Comparison of ENCODE assay signal across 1 cellular context in the genomic region with DNA sequence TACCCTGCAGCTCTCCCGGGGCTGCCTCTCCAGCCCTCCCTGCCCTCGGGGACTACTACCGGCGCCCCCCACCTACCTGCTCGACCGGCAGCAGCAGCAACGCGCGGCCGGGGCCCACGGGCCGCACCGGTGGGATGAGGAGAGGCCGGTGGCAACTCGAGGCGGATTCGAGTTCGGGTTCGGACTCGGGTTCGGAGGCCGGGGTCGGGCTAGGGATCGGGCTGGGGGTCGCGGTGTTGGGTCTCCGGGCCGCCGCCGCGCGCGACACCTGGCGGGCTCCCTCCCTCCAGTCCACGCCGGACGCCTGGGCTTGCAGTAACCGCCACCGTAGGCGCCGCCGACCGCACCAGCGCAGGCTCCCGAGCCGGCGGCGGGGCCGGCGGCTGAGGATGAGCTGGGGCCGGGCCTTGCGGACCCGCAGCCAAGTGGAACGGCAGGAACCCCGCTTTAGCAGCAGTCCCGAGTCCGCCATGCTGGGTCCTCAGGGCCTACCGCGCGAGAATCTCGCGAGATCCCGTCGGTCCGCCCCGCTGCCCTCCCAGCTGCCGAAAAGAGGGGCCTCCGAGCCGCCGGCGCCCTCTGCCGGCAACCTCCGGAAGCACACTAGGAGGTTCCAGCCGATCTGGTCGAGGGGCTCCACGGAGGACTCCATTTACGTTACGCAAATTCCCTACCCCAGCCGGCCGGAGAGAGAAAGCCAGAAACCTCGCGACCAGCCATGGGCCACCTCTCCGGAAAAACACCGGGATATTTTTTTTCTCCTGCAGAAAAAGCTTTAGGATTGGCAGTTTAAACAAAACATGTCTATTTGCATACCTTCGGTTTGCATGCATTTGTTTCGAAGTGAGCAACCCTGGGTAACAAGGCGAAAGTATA.
TF ChIP-seq lines count a peak whose summit lies in the region.

Gene NOL9, minus strand, starts transcription at position 483 of the 876 bp plus-strand sequence. Its CDS starts 11 bp downstream, at position 472.

TF ChIP-seq in HepG2, 621 proteins besides CTCF, POLR2A, EP300 and RAD21 (continued from another document and continues in another):
- no peak for TF ChIP-seq ZFAT (CRISPR knock-in tag; conservative IDR thresholded peaks at IDR 0.05)
- TF ChIP-seq ZNF10 (CRISPR knock-in tag; IDR thresholded peaks at IDR 0.05; ENCODE audit: borderline replicate concordance, low read depth) = no peak
- no peak for TF ChIP-seq MATR3 (CRISPR knock-in tag; IDR thresholded peaks at IDR 0.05)
- no peak for TF ChIP-seq SNAPC5 (CRISPR knock-in tag; IDR thresholded peaks at IDR 0.05; ENCODE audit: borderline replicate concordance)
- no peak for TF ChIP-seq JARID2 (CRISPR knock-in tag; IDR thresholded peaks at IDR 0.05; ENCODE audit: insufficient replicate concordance)
- TF ChIP-seq, protein P1, sequence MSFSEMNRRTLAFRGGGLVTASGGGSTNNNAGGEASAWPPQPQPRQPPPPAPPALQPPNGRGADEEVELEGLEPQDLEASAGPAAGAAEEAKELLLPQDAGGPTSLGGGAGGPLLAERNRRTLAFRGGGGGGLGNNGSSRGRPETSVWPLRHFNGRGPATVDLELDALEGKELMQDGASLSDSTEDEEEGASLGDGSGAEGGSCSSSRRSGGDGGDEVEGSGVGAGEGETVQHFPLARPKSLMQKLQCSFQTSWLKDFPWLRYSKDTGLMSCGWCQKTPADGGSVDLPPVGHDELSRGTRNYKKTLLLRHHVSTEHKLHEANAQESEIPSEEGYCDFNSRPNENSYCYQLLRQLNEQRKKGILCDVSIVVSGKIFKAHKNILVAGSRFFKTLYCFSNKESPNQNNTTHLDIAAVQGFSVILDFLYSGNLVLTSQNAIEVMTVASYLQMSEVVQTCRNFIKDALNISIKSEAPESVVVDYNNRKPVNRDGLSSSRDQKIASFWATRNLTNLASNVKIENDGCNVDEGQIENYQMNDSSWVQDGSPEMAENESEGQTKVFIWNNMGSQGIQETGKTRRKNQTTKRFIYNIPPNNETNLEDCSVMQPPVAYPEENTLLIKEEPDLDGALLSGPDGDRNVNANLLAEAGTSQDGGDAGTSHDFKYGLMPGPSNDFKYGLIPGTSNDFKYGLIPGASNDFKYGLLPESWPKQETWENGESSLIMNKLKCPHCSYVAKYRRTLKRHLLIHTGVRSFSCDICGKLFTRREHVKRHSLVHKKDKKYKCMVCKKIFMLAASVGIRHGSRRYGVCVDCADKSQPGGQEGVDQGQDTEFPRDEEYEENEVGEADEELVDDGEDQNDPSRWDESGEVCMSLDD (CRISPR knock-in tag; IDR thresholded peaks at IDR 0.05; ENCODE audit: borderline replicate concordance) = 0 out of 2 replicates have a peak, but pooled peaks have one; percentile 61
- peak; percentile 60; the same call in 1 of the 2 replicates for TF ChIP-seq CBX5 (CRISPR knock-in tag; IDR thresholded peaks at IDR 0.05; ENCODE audit: borderline replicate concordance)
- no peak for TF ChIP-seq SIX4 (CRISPR knock-in tag; IDR thresholded peaks at IDR 0.05)
- TF ChIP-seq ZNF777 (CRISPR knock-in tag; IDR thresholded peaks at IDR 0.05) = peak; percentile 77
- TF ChIP-seq ELF1 (CRISPR knock-in tag; IDR thresholded peaks at IDR 0.05) = peak; percentile 70
- TF ChIP-seq ATRX (CRISPR knock-in tag; IDR thresholded peaks at IDR 0.05; ENCODE audit: borderline replicate concordance) = no peak
- TF ChIP-seq, protein P2, sequence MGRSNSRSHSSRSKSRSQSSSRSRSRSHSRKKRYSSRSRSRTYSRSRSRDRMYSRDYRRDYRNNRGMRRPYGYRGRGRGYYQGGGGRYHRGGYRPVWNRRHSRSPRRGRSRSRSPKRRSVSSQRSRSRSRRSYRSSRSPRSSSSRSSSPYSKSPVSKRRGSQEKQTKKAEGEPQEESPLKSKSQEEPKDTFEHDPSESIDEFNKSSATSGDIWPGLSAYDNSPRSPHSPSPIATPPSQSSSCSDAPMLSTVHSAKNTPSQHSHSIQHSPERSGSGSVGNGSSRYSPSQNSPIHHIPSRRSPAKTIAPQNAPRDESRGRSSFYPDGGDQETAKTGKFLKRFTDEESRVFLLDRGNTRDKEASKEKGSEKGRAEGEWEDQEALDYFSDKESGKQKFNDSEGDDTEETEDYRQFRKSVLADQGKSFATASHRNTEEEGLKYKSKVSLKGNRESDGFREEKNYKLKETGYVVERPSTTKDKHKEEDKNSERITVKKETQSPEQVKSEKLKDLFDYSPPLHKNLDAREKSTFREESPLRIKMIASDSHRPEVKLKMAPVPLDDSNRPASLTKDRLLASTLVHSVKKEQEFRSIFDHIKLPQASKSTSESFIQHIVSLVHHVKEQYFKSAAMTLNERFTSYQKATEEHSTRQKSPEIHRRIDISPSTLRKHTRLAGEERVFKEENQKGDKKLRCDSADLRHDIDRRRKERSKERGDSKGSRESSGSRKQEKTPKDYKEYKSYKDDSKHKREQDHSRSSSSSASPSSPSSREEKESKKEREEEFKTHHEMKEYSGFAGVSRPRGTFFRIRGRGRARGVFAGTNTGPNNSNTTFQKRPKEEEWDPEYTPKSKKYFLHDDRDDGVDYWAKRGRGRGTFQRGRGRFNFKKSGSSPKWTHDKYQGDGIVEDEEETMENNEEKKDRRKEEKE (IDR thresholded peaks at IDR 0.05) = no peak
- TF ChIP-seq, protein P3, sequence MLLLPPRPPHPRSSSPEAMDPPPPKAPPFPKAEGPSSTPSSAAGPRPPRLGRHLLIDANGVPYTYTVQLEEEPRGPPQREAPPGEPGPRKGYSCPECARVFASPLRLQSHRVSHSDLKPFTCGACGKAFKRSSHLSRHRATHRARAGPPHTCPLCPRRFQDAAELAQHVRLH (CRISPR knock-in tag; IDR thresholded peaks at IDR 0.05; ENCODE audit: borderline replicate concordance, low read depth) = peak; percentile 85; the same call in 1 of the 2 replicates
- TF ChIP-seq ZZZ3 (CRISPR knock-in tag; IDR thresholded peaks at IDR 0.05; ENCODE audit: borderline replicate concordance) = peak; percentile 90
- peak; percentile 87 for TF ChIP-seq ASH2L (IDR thresholded peaks at IDR 0.05; ENCODE audit: insufficient read length, low read depth, low read length)
- no peak for TF ChIP-seq AGO1 (IDR thresholded peaks at IDR 0.05; ENCODE audit: low read depth, low read length, poor library complexity, severe bottlenecking)
- TF ChIP-seq FOXK1 (CRISPR knock-in tag; IDR thresholded peaks at IDR 0.05; ENCODE audit: borderline replicate concordance, low read depth) = peak; percentile 48; the same call in 1 of the 2 replicates
- peak; percentile 84 for TF ChIP-seq ZNF776 (CRISPR knock-in tag; IDR thresholded peaks at IDR 0.05)
- TF ChIP-seq AGO2 (optimal IDR thresholded peaks at IDR 0.05; ENCODE audit: low read depth, low read length) = peak; percentile 67
- TF ChIP-seq MAFK (conservative IDR thresholded peaks at IDR 0.05 in 1 of 2, IDR thresholded peaks at IDR 0.05 in 1 of 2; ENCODE audit: low read length in 2 of 2) = no peak
- peak; percentile 88 for TF ChIP-seq GABPB1 (CRISPR knock-in tag; IDR thresholded peaks at IDR 0.05)
- peak; percentile 92 for TF ChIP-seq TAF1 (CRISPR knock-in tag; IDR thresholded peaks at IDR 0.05)
- TF ChIP-seq MED13 (CRISPR knock-in tag; IDR thresholded peaks at IDR 0.05) = no peak
- peak; percentile 92; the same call in 1 of the 2 replicates for TF ChIP-seq MAF1 (CRISPR knock-in tag; IDR thresholded peaks at IDR 0.05; ENCODE audit: borderline replicate concordance)
- no peak for TF ChIP-seq GRHL1 (CRISPR knock-in tag; conservative IDR thresholded peaks at IDR 0.05)
- 0 out of 2 replicates have a peak, but pooled peaks have one; percentile 24 for TF ChIP-seq NRL (CRISPR knock-in tag; IDR thresholded peaks at IDR 0.05; ENCODE audit: borderline replicate concordance)
- 0 out of 2 replicates have a peak, but pooled peaks have one; percentile 34 for TF ChIP-seq ZNF234 (CRISPR knock-in tag; conservative IDR thresholded peaks at IDR 0.05)
- peak; percentile 46; the same call in 1 of the 2 replicates for TF ChIP-seq ETV5 (CRISPR knock-in tag; IDR thresholded peaks at IDR 0.05; ENCODE audit: borderline replicate concordance)
- TF ChIP-seq SMYD3 (CRISPR knock-in tag; IDR thresholded peaks at IDR 0.05) = no peak
- peak; percentile 65; the same call in 1 of the 2 replicates for TF ChIP-seq MEIS2 (CRISPR knock-in tag; IDR thresholded peaks at IDR 0.05)
- TF ChIP-seq PHF20 (CRISPR knock-in tag; IDR thresholded peaks at IDR 0.05) = peak; percentile 85
- TF ChIP-seq ZNF335 (CRISPR knock-in tag; IDR thresholded peaks at IDR 0.05) = peak; percentile 96
- TF ChIP-seq TP53 (CRISPR knock-in tag; conservative IDR thresholded peaks at IDR 0.05) = peak; percentile 69; the same call in 1 of the 2 replicates
- TF ChIP-seq ETV6 (CRISPR knock-in tag; conservative IDR thresholded peaks at IDR 0.05) = peak; percentile 67; the same call in 1 of the 2 replicates
- TF ChIP-seq, protein P4, sequence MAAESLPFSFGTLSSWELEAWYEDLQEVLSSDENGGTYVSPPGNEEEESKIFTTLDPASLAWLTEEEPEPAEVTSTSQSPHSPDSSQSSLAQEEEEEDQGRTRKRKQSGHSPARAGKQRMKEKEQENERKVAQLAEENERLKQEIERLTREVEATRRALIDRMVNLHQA (CRISPR knock-in tag; IDR thresholded peaks at IDR 0.05) = no peak
- peak; percentile 88 to 89; a peak in 3 of 4 replicates for TF ChIP-seq HMGXB4 (CRISPR knock-in tag; IDR thresholded peaks at IDR 0.05; ENCODE audit: borderline replicate concordance in 1 of 2, low read depth in 1 of 2)
- peak; percentile 95 for TF ChIP-seq ZFX (CRISPR knock-in tag; IDR thresholded peaks at IDR 0.05; ENCODE audit: low read depth)
- TF ChIP-seq, protein P5, sequence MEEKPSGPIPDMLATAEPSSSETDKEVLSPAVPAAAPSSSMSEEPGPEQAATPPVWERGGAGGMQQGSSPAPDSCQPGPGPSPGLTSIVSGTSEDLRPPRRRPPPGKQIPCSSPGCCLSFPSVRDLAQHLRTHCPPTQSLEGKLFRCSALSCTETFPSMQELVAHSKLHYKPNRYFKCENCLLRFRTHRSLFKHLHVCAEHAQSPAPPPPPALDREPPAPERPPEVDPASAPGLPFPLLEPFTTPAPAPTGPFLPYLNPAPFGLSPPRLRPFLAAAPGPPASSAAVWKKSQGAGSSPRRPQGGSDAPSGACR (CRISPR knock-in tag; IDR thresholded peaks at IDR 0.05) = 0 out of 2 replicates have a peak, but pooled peaks have one; percentile 68
- TF ChIP-seq, protein P6, sequence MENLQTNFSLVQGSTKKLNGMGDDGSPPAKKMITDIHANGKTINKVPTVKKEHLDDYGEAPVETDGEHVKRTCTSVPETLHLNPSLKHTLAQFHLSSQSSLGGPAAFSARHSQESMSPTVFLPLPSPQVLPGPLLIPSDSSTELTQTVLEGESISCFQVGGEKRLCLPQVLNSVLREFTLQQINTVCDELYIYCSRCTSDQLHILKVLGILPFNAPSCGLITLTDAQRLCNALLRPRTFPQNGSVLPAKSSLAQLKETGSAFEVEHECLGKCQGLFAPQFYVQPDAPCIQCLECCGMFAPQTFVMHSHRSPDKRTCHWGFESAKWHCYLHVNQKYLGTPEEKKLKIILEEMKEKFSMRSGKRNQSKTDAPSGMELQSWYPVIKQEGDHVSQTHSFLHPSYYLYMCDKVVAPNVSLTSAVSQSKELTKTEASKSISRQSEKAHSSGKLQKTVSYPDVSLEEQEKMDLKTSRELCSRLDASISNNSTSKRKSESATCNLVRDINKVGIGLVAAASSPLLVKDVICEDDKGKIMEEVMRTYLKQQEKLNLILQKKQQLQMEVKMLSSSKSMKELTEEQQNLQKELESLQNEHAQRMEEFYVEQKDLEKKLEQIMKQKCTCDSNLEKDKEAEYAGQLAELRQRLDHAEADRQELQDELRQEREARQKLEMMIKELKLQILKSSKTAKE (CRISPR knock-in tag; IDR thresholded peaks at IDR 0.05; ENCODE audit: borderline replicate concordance) = no peak
- peak; percentile 94 for TF ChIP-seq SPEN (CRISPR knock-in tag; IDR thresholded peaks at IDR 0.05; ENCODE audit: low read depth)
- 0 out of 2 replicates have a peak, but pooled peaks have one; percentile 43 for TF ChIP-seq NFKBIZ (CRISPR knock-in tag; IDR thresholded peaks at IDR 0.05)
- TF ChIP-seq ZSCAN20 (CRISPR knock-in tag; IDR thresholded peaks at IDR 0.05; ENCODE audit: borderline replicate concordance) = 0 out of 2 replicates have a peak, but pooled peaks have one; percentile 84
- TF ChIP-seq KDM2A (CRISPR knock-in tag; IDR thresholded peaks at IDR 0.05; ENCODE audit: borderline replicate concordance, low read depth) = peak; percentile 93
- no peak for TF ChIP-seq FOXK2 (IDR thresholded peaks at IDR 0.05)
- no peak for TF ChIP-seq MTA3 (CRISPR knock-in tag; IDR thresholded peaks at IDR 0.05)
- TF ChIP-seq, protein P7, sequence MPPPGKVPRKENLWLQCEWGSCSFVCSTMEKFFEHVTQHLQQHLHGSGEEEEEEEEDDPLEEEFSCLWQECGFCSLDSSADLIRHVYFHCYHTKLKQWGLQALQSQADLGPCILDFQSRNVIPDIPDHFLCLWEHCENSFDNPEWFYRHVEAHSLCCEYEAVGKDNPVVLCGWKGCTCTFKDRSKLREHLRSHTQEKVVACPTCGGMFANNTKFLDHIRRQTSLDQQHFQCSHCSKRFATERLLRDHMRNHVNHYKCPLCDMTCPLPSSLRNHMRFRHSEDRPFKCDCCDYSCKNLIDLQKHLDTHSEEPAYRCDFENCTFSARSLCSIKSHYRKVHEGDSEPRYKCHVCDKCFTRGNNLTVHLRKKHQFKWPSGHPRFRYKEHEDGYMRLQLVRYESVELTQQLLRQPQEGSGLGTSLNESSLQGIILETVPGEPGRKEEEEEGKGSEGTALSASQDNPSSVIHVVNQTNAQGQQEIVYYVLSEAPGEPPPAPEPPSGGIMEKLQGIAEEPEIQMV (CRISPR knock-in tag; IDR thresholded peaks at IDR 0.05; ENCODE audit: low read depth) = peak; percentile 92
